Comparison of ENCODE assay signal across 11 cellular contexts in the genomic region with DNA sequence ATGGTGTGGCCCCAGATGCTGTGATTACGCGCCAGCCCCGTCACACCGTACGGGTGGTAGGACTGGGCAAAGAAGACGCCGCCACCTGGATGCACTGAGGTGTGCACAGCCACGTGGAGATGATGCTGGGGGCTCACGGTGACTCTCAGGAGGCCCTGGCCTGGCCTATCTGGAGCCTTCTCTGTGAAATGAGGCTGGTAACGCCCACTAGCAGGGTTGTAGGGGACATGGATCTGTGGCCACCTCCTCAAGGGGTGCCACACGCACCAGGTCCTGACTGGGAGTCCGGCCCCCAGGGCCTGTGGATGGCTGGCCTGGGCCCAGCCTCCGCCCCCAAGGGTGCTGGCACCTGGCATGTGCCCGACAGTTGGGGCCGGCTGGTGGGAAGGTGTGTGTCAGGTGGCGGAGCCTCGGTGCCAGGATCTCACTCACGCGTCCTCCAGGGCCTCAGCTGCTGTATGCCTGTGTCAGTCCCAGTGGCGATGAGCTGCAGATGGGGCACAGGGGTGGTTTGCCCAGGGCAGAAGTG. TPM values are rescaled to one million over a fixed set of nuclear protein-coding genes. Genes with fewer than 3 reads are reported as not detected.
A peak's percentile ranks its signal among the peaks of the same experiment; 100 is the strongest.
DNase-seq lines count a peak whose midpoint lies in the region; ATAC-seq, FAIRE-seq and TF ChIP-seq lines count a peak whose summit lies in the region.
"Had no signal": no experiment of that assay in that cellular context is flagged by ENCODE, and none has a peak within 500 bp of the region (broad histone marks: within the 10 kb centered on the region; RNA-seq: fewer than 3 reads in every experiment).

No MANE protein-coding gene starts in this region.

- intact Hi-C loops in thyroid gland (cut with DNase I) = no loop called here

- TF ChIP-seq POLR2A in GM12892 (IDR thresholded peaks at IDR 0.05; ENCODE audit: low read depth, low read length) (no peak), thyroid gland (IDR thresholded peaks at IDR 0.05) (no peak)

- H3K36me3 ChIP-seq in adipocyte (ENCODE audit: control insufficient read depth, insufficient read depth, low read length, severe bottlenecking) = peaks cover 38% of the 10 kb centered on the region
- H3K36me3 ChIP-seq in thyroid gland = no peaks in the 10 kb centered on the region
- H3K36me3 ChIP-seq: adrenal gland, ovary had no signal

- H3K9me3 ChIP-seq in adipocyte (ENCODE audit: control insufficient read depth, low read length) = no peaks in the 10 kb centered on the region
- H3K9me3 ChIP-seq in thyroid gland = no peaks in the 10 kb centered on the region
- H3K9me3 ChIP-seq: adrenal gland, ovary had no signal

- ATAC-seq in HG02884 (IDR thresholded peaks at IDR 0.05; ENCODE audit: unreplicated experiment) = no peak

- peak overlapping the region; percentile 31 for H3K9ac ChIP-seq in adipocyte (ENCODE audit: low read length)

- H3K27ac ChIP-seq in skin epidermis (peak overlapping the region in 11 of 21 experiments; percentile 10 to 59 (median 41)), thyroid gland (no peak overlapping the region)
- H3K27ac ChIP-seq: ovary had no signal

- H3K27me3 ChIP-seq in adipocyte (replicated peaks; ENCODE audit: control insufficient read depth, insufficient read depth, low read length) (no peaks in the 10 kb centered on the region), thyroid gland (no peaks in the 10 kb centered on the region)
- H3K27me3 ChIP-seq: adrenal gland, dorsolateral prefrontal cortex, ovary had no signal

- DNase-seq in GM12892 (ENCODE audit: insufficient read length) (peak; percentile 54), NAMALWA (ENCODE audit: low spot score) (peak; percentile 80), adipocyte (ENCODE audit: low read depth) (no peak), thyroid gland (no peak), SK-N-DZ (ENCODE audit: low spot score) (no peak)
- DNase-seq: adrenal gland, dorsolateral prefrontal cortex, NCI-H1417 treated with DMSO at 0.1 percent for 48 hours, ovary had no signal

- H3K4me1 ChIP-seq in adipocyte (ENCODE audit: control insufficient read depth, insufficient read depth, low read length) (peaks cover 68% of the 10 kb centered on the region), thyroid gland (peaks cover 0 to 32% of the 10 kb centered on the region in 2 donors)

- H3K4me3 ChIP-seq in adipocyte (ENCODE audit: low read length) (no peak overlapping the region), skin epidermis (no peak overlapping the region), thyroid gland (replicated peaks in 1 of 3) (no peak overlapping the region)
- H3K4me3 ChIP-seq: adrenal gland, dorsolateral prefrontal cortex, ovary had no signal

- peak; percentile 75 for FAIRE-seq in GM12892 (lab: Jason Lieb, UNC)

- TF ChIP-seq CTCF in thyroid gland (IDR thresholded peaks at IDR 0.05) = no peak

- WGBS in thyroid gland, 2 donors = 87 to 96% methylated on average over 10 to 12 of the region's 20 CpGs

RNA-seq across cellular contexts. Expression of a gene that starts 32.4 kb away (rescaled TPM):
- polyA plus RNA-seq in GM12892 (2012; ENCODE audit: missing spikeins) = 142 TPM
- 10 to 100 TPM; 10.7 to 12.8 (median 11.0) TPM for total RNA-seq in thyroid gland
- not detected in 2 replicates for polyA plus RNA-seq in SK-N-DZ (2014; cell fraction: cytosol; rRNA removed)
- not detected in 2 replicates for polyA plus RNA-seq in SK-N-DZ (2014; cell fraction: nucleus; rRNA removed)

Comparison
In these comparisons a context has a peak if more than half of its experiments do, and no peak if none do; other contexts are left out.
1. DNase-seq: peak in GM12892 (single experiment) and NAMALWA (single experiment); none in adipocyte (single experiment), thyroid gland (0 of 2) and SK-N-DZ (single experiment).
2. H3K27ac ChIP-seq: peak in skin epidermis (11 of 21); none in thyroid gland (0 of 3).